9 cellular contexts compared by ENCODE assay signal in genomic region chr5:14816999-14817761, GRCh38. TPM values are rescaled to one million over a fixed set of nuclear protein-coding genes. Genes with fewer than 3 reads are reported as not detected.
DNase-seq lines count a peak whose midpoint lies in the region; ATAC-seq and TF ChIP-seq lines count a peak whose summit lies in the region.
"Had no signal": no experiment of that assay in that cellular context is flagged by ENCODE, and none has a peak within 500 bp of the region (broad histone marks: within the 10 kb centered on the region; RNA-seq: fewer than 3 reads in every experiment).

No MANE protein-coding gene starts in this region.

- intact Hi-C loops in CD4-positive, alpha-beta T cell (cut with DNase I, micrococcal nuclease): loop anchor here (5.0 to 10.0 kb wide), 2 partner anchors 50 to 72 kb away; no protein-coding TSS in a partner anchor
- intact Hi-C loops in vagina (cut with DNase I): loop anchor here (5.0 kb wide), 1 partner anchor 1815 kb away; no protein-coding TSS in a partner anchor

- H3K9me3 ChIP-seq in CD4-positive, alpha-beta T cell (ENCODE audit: control insufficient read depth, low read length): no peaks in the 10 kb centered on the region
- H3K9me3 ChIP-seq in vagina: no peaks in the 10 kb centered on the region

- H3K36me3 ChIP-seq in brain microvascular endothelial cell (replicated peaks) (no peaks in the 10 kb centered on the region), vagina (no peaks in the 10 kb centered on the region)

- no peak for TF ChIP-seq CTCF in CD4-positive, alpha-beta T cell (IDR thresholded peaks at IDR 0.05)
- TF ChIP-seq CTCF in brain microvascular endothelial cell (IDR thresholded peaks at IDR 0.05; ENCODE audit: low read depth, low read length, missing control alignments) (no peak), vagina (IDR thresholded peaks at IDR 0.05) (no peak)

- H3K4me1 Mint-ChIP-seq in CD4-positive, alpha-beta T cell (ENCODE audit: low read depth): peaks cover 90% of the 10 kb centered on the region

- DNase-seq in CD4-positive, alpha-beta T cell: no peak
- DNase-seq in brain microvascular endothelial cell: peak; percentile 94
- DNase-seq in occipital lobe (lab: John Stamatoyannopoulos, UW): peak; percentile 44
- DNase-seq in T-helper 9 cell: no peak
- DNase-seq in vagina (ENCODE audit: extremely low spot score in 2 of 2): no peak

- no peak for TF ChIP-seq POLR2A in vagina (IDR thresholded peaks at IDR 0.05)

- H3K9me3 Mint-ChIP-seq in CD4-positive, alpha-beta T cell: no peaks in the 10 kb centered on the region

- H3K4me3 ChIP-seq in brain microvascular endothelial cell (ENCODE audit: low read depth, low read length) (no peak overlapping the region), vagina (no peak overlapping the region)

- no peaks in the 10 kb centered on the region for H3K27me3 Mint-ChIP-seq in CD4-positive, alpha-beta T cell

- H3K27ac Mint-ChIP-seq in CD4-positive, alpha-beta T cell: peak overlapping the region; percentile 21

- H3K36me3 Mint-ChIP-seq in CD4-positive, alpha-beta T cell (ENCODE audit: low read depth): peaks cover 26% of the 10 kb centered on the region

- in situ Hi-C loops in brain microvascular endothelial cell (cut with HindIII; ENCODE audit: low pct_ligation_motif_present, low sequenced_read_pairs): no loop called here

- H3K27me3 ChIP-seq in CD4-positive, alpha-beta T cell (ENCODE audit: control insufficient read depth, insufficient read depth, low read length): no peaks in the 10 kb centered on the region
- H3K27me3 ChIP-seq in brain microvascular endothelial cell (replicated peaks) (no peaks in the 10 kb centered on the region), vagina (no peaks in the 10 kb centered on the region)

- no peak for ATAC-seq in CD4-positive, alpha-beta T cell (ENCODE audit: poor library complexity)
- ATAC-seq in HG03175 (IDR thresholded peaks at IDR 0.05; ENCODE audit: unreplicated experiment) (peak; percentile 72), HG02588 (IDR thresholded peaks at IDR 0.05; ENCODE audit: unreplicated experiment) (no peak), GM18517 (IDR thresholded peaks at IDR 0.05; ENCODE audit: unreplicated experiment) (no peak)

- POLR2A ChIA-PET in CD4-positive, alpha-beta T cell (lab: Charles Lee): interaction anchor here (0.6 kb wide), 1 partner anchor 50 kb away, joined by 3 read pairs; no protein-coding TSS in a partner anchor

- peaks cover 32% of the 10 kb centered on the region for H3K4me1 ChIP-seq in vagina

- H3K27ac ChIP-seq in CD4-positive, alpha-beta T cell (ENCODE audit: low read depth, low read length): no peak overlapping the region
- H3K27ac ChIP-seq in brain microvascular endothelial cell: peak overlapping the region; percentile 62
- H3K27ac ChIP-seq in vagina: no peak overlapping the region
- H3K27ac ChIP-seq: VCaP had no signal

- CTCF ChIA-PET in CD4-positive, alpha-beta T cell (lab: Charles Lee): no interaction called here

- H3K4me3 Mint-ChIP-seq in CD4-positive, alpha-beta T cell: no peak overlapping the region

RNA-seq across cellular contexts. Expression of gene ANKH, which starts 54.4 kb away (rescaled TPM):
- total RNA-seq in CD4-positive, alpha-beta T cell: 10 to 100 TPM; 69.5 to 72.3 TPM
- total RNA-seq in occipital lobe (174 TPM), vagina (30.9 TPM)

Comparison
In these comparisons a context has a peak if more than half of its experiments do, and no peak if none do; other contexts are left out.
1. DNase-seq: peak in brain microvascular endothelial cell (single experiment) and occipital lobe (single experiment); none in CD4-positive, alpha-beta T cell (0 of 10), T-helper 9 cell (single experiment) and vagina (0 of 2).